In genomic region chr14:52789118-52789517, GRCh38 we compare ENCODE assay signal across 12 cellular contexts. TPM values are rescaled to one million over a fixed set of nuclear protein-coding genes. Genes with fewer than 3 reads are reported as not detected.
A peak's percentile ranks its signal among the peaks of the same experiment; 100 is the strongest.
DNase-seq lines count a peak whose midpoint lies in the region; ATAC-seq and TF ChIP-seq lines count a peak whose summit lies in the region.
"Had no signal": no experiment of that assay in that cellular context is flagged by ENCODE, and none has a peak within 500 bp of the region (broad histone marks: within the 10 kb centered on the region; RNA-seq: fewer than 3 reads in every experiment).

No MANE protein-coding gene starts in this region.

- CTCF ChIA-PET in MCF 10A (lab: Yijun Ruan, JAX) = interaction anchor here (0.7 kb wide), 1 partner anchor 267 kb away, joined by 3 read pairs; no protein-coding TSS in a partner anchor
- CTCF ChIA-PET in CD4-positive, alpha-beta memory T cell (lab: Charles Lee; ENCODE audit: partially characterized antibody) = interaction anchor here (0.6 kb wide), 1 partner anchor 12 kb away, joined by 3 read pairs; no protein-coding TSS in a partner anchor

- no peaks in the 10 kb centered on the region for H4K20me1 ChIP-seq in hepatocyte (ENCODE audit: insufficient read depth, poor library complexity, severe bottlenecking)

- peaks cover 43% of the 10 kb centered on the region for H3K79me2 ChIP-seq in hepatocyte

- BruUV-seq in MCF 10A (replicated peaks; lab: Mats Ljungman, UMichigan) = no TSS peak

- H3K4me3 Mint-ChIP-seq in MCF 10A (ENCODE audit: unreplicated experiment) (peak overlapping the region; percentile 33), T-helper 17 cell (peak overlapping the region; percentile 2), type B pancreatic cell (peak overlapping the region; percentile 64)
- peak overlapping the region in 4 of 8 donors; percentile 29 to 92 (median 54) for H3K4me3 Mint-ChIP-seq in CD4-positive, alpha-beta memory T cell

- peaks cover 13% of the 10 kb centered on the region for H3K36me3 Mint-ChIP-seq in MCF 10A (ENCODE audit: insufficient read depth, unreplicated experiment)
- no peaks in the 10 kb centered on the region for H3K36me3 Mint-ChIP-seq in T-helper 17 cell (ENCODE audit: low read depth)
- H3K36me3 Mint-ChIP-seq in type B pancreatic cell = peaks cover 3% of the 10 kb centered on the region
- peaks cover 0 to 6% of the 10 kb centered on the region in 2 donors for H3K36me3 Mint-ChIP-seq in CD4-positive, alpha-beta memory T cell

- no peak overlapping the region for H2AFZ ChIP-seq in hepatocyte

- TF ChIP-seq EP300 in suprapubic skin (IDR thresholded peaks at IDR 0.05) = no peak

- H3K27ac ChIP-seq in breast epithelium (no peak overlapping the region), hepatocyte (no peak overlapping the region), suprapubic skin (no peak overlapping the region)
- no peak overlapping the region for H3K27ac ChIP-seq in CD4-positive, alpha-beta memory T cell (ENCODE audit: low read depth, low read length)
- H3K27ac ChIP-seq: pancreas had no signal

- no peak overlapping the region for H3K27ac Mint-ChIP-seq in MCF 10A (ENCODE audit: low read depth, unreplicated experiment)
- H3K27ac Mint-ChIP-seq in T-helper 17 cell = no peak overlapping the region
- H3K27ac Mint-ChIP-seq in type B pancreatic cell = no peak overlapping the region
- H3K27ac Mint-ChIP-seq in CD4-positive, alpha-beta memory T cell = peak overlapping the region in 2 of 7 donors; percentile 35 to 58

- no peak for TF ChIP-seq POLR2A in breast epithelium (IDR thresholded peaks at IDR 0.05)
- no peak for TF ChIP-seq POLR2A in suprapubic skin (IDR thresholded peaks at IDR 0.05)

- no peaks in the 10 kb centered on the region for H3K27me3 Mint-ChIP-seq in MCF 10A (ENCODE audit: insufficient read depth, unreplicated experiment)
- H3K27me3 Mint-ChIP-seq in T-helper 17 cell = no peaks in the 10 kb centered on the region
- no peaks in the 10 kb centered on the region for H3K27me3 Mint-ChIP-seq in type B pancreatic cell
- H3K27me3 Mint-ChIP-seq in CD4-positive, alpha-beta memory T cell = no peaks in the 10 kb centered on the region

- ATAC-seq in T-helper 17 cell = no peak
- ATAC-seq: pancreas had no signal

- H3K36me3 ChIP-seq in breast epithelium (no peaks in the 10 kb centered on the region), hepatocyte (replicated peaks; ENCODE audit: insufficient read depth, low read depth) (no peaks in the 10 kb centered on the region), suprapubic skin (no peaks in the 10 kb centered on the region)
- H3K36me3 ChIP-seq in CD4-positive, alpha-beta memory T cell (ENCODE audit: insufficient read depth, low read length) = no peaks in the 10 kb centered on the region
- H3K36me3 ChIP-seq: pancreas had no signal

- H3K4me3 ChIP-seq in breast epithelium (no peak overlapping the region), hepatocyte (no peak overlapping the region), suprapubic skin (no peak overlapping the region)
- no peak overlapping the region for H3K4me3 ChIP-seq in CD4-positive, alpha-beta memory T cell (ENCODE audit: low read length in 2 of 2)

- H3K4me1 ChIP-seq in breast epithelium (no peaks in the 10 kb centered on the region), hepatocyte (ENCODE audit: insufficient read depth) (no peaks in the 10 kb centered on the region), suprapubic skin (peaks cover 26% of the 10 kb centered on the region)
- peaks cover 32% of the 10 kb centered on the region for H3K4me1 ChIP-seq in CD4-positive, alpha-beta memory T cell (ENCODE audit: insufficient read depth, low read length)

- H3K9me3 ChIP-seq in breast epithelium (no peaks in the 10 kb centered on the region), T-helper 17 cell (ENCODE audit: control insufficient read depth, low read length, poor library complexity, severe bottlenecking) (no peaks in the 10 kb centered on the region), hepatocyte (ENCODE audit: low read depth) (no peaks in the 10 kb centered on the region), suprapubic skin (no peaks in the 10 kb centered on the region)
- no peaks in the 10 kb centered on the region for H3K9me3 ChIP-seq in CD4-positive, alpha-beta memory T cell (ENCODE audit: control insufficient read depth in 1 of 2, low read length in 2 of 2)
- H3K9me3 ChIP-seq: pancreas had no signal

- H3K27me3 ChIP-seq in breast epithelium = no peaks in the 10 kb centered on the region
- no peaks in the 10 kb centered on the region for H3K27me3 ChIP-seq in hepatocyte
- H3K27me3 ChIP-seq in CD4-positive, alpha-beta memory T cell (ENCODE audit: insufficient read depth, low read length) = no peaks in the 10 kb centered on the region
- H3K27me3 ChIP-seq in suprapubic skin = no peaks in the 10 kb centered on the region
- H3K27me3 ChIP-seq: pancreas had no signal

- H3K9me2 ChIP-seq in hepatocyte (replicated peaks; ENCODE audit: insufficient read depth) = no peaks in the 10 kb centered on the region

- TF ChIP-seq CTCF in MCF 10A (IDR thresholded peaks at IDR 0.05; ENCODE audit: unreplicated experiment) = no peak
- no peak for TF ChIP-seq CTCF in breast epithelium (IDR thresholded peaks at IDR 0.05)
- TF ChIP-seq CTCF in hepatocyte (IDR thresholded peaks at IDR 0.05; ENCODE audit: poor library complexity) = no peak
- TF ChIP-seq CTCF in type B pancreatic cell (conservative IDR thresholded peaks at IDR 0.05) = no peak
- no peak for TF ChIP-seq CTCF in suprapubic skin (IDR thresholded peaks at IDR 0.05)

- H3K4me2 ChIP-seq in hepatocyte = peak overlapping the region; percentile 93

- H3K4me1 Mint-ChIP-seq in MCF 10A (ENCODE audit: insufficient read depth, unreplicated experiment) (peaks cover 23% of the 10 kb centered on the region), T-helper 17 cell (peaks cover 24% of the 10 kb centered on the region), type B pancreatic cell (ENCODE audit: unreplicated experiment) (peaks cover 21% of the 10 kb centered on the region)
- H3K4me1 Mint-ChIP-seq in CD4-positive, alpha-beta memory T cell = peaks cover 25 to 50% (median 36%) of the 10 kb centered on the region in 4 donors

- WGBS in hepatocyte (ENCODE audit: low lambda C conversion rate, missing lambda C conversion rate) = 68% methylated on average over 2 of the region's 2 CpGs
- 92% methylated on average over 2 of the region's 2 CpGs for WGBS in suprapubic skin

- H3K9me3 Mint-ChIP-seq in MCF 10A (ENCODE audit: unreplicated experiment) (no peaks in the 10 kb centered on the region), type B pancreatic cell (no peaks in the 10 kb centered on the region)
- H3K9me3 Mint-ChIP-seq in CD4-positive, alpha-beta memory T cell = no peaks in the 10 kb centered on the region

- POLR2A ChIA-PET in MCF 10A (lab: Yijun Ruan, JAX) = no interaction called here
- POLR2A ChIA-PET in CD4-positive, alpha-beta memory T cell (lab: Charles Lee; ENCODE audit: partially characterized antibody) = interaction anchor here (1.4 to 3.6 kb wide), 2 partner anchors 9 to 47 kb away, joined by 3 to 24 read pairs; no protein-coding TSS in a partner anchor

- DNase-seq in MCF 10A (ENCODE audit: unreplicated experiment) = no peak
- DNase-seq in breast epithelium (ENCODE audit: low spot score in 2 of 2) = no peak
- DNase-seq in T-helper 17 cell = no peak
- DNase-seq in hepatocyte (ENCODE audit: low spot score) = no peak
- DNase-seq in type B pancreatic cell (ENCODE audit: extremely low spot score, unreplicated experiment) = no peak
- no peak for DNase-seq in iPS-NIHi7 (ENCODE audit: extremely low spot score)
- no peak for DNase-seq in CD4-positive, alpha-beta memory T cell
- DNase-seq in suprapubic skin (ENCODE audit: low spot score in 2 of 2) = no peak
- DNase-seq: COR-L47; NCI-H1417; pancreas; stimulated activated CD4-positive, alpha-beta T cell treated with anti-CD3 and anti-CD28 coated beads, Interleukin-2, amount 100 ng/mL, for 48 hours had no signal

- intact Hi-C loops in MCF 10A (cut with micrococcal nuclease) (no loop called here), breast epithelium (cut with DNase I; ENCODE audit: low total_unique reads) (no loop called here)
- intact Hi-C loops in CD4-positive, alpha-beta memory T cell (cut with micrococcal nuclease) = no loop called here

RNA-seq across cellular contexts. Expression of gene GNPNAT1, which starts 2.3 kb away (rescaled TPM):
- 39.2 and 58.8 TPM in 2 replicates for total RNA-seq in MCF 10A (2022)
- 10 to 100 TPM; 13.1 to 21.2 (median 18.7) TPM for total RNA-seq in breast epithelium
- total RNA-seq in T-helper 17 cell = 1 to 10 TPM; 7.0 to 7.8 TPM
- 24.5 and 29.4 TPM in 2 replicates for total RNA-seq in hepatocyte
- 14.1 and 22.6 TPM in 2 replicates for polyA plus RNA-seq in hepatocyte
- total RNA-seq in type B pancreatic cell (ENCODE audit: low replicate concordance) = 23.7 and 26.6 TPM in 2 replicates
- 10 to 100 TPM; 10.0 to 15.2 TPM for total RNA-seq in CD4-positive, alpha-beta memory T cell
- 10 to 100 TPM; 10.0 to 16.2 TPM for polyA plus RNA-seq in CD4-positive, alpha-beta memory T cell
- total RNA-seq in suprapubic skin = 10 to 100 TPM in 2 of 4 donors, 1 to 10 TPM in 2; 9.0 to 16.3 (median 12.7) TPM

RNA-seq across cellular contexts. Expression of gene STYX, which starts 59.2 kb away (rescaled TPM):
- total RNA-seq in MCF 10A (2022) = 15.5 and 16.3 TPM in 2 replicates
- 10 to 100 TPM; 15.1 to 17.7 (median 16.0) TPM for total RNA-seq in breast epithelium
- total RNA-seq in T-helper 17 cell = 10 to 100 TPM; 27.8 to 30.7 TPM
- total RNA-seq in hepatocyte = 19.9 and 21.5 TPM in 2 replicates
- polyA plus RNA-seq in hepatocyte = 7.1 and 8.1 TPM in 2 replicates
- 9.1 and 11.0 TPM in 2 replicates for total RNA-seq in type B pancreatic cell (ENCODE audit: low replicate concordance)
- total RNA-seq in CD4-positive, alpha-beta memory T cell = 10 to 100 TPM; 47.1 to 47.3 TPM
- polyA plus RNA-seq in CD4-positive, alpha-beta memory T cell = 10 to 100 TPM; 25.0 to 50.0 TPM
- total RNA-seq in suprapubic skin = 10 to 100 TPM; 10.9 to 16.6 (median 13.7) TPM
